In the genomic region with DNA sequence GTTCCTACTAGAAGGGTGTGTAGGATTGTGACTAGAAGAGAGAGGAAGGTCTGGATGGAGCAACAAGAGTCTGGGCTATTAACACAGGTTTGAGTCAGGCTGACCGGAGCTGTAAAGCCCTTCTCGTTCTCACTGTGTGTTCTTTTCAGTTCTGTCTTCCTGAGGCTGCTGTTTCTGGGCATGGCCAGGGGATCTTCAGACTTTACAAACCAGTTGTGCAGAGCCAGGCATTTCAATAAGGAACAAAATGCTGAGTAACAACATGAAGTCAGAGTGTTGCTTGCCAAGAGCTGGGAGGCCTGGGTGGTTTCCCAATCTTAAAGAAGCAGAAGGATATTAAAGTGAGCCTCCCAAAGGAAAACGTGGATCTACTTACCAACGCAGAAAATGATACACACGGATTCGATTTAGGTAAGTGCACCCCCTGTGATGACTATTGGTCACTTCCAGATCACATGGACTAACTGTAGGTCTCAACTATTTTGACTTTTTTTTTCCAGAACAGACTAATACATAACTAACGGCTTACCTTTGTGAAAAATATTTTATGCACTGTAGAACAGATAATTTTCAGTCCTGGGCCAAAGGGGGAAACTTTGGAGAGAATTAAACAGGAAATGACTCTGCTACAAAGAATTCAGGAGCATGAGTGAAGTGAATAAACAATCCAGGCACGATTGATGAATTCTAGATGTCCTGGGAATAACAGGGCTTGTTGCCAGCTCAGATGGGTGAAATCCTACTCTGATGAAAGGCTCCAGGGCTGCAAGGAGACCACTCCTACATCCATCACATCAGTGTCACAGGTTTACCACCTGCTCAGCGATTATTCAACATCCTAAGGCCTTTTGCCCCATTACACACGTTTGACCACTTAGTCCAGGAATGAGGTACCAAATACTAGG, we compare ENCODE assay signal across 9 cellular contexts.
A peak's percentile ranks its signal among the peaks of the same experiment; 100 is the strongest.
DNase-seq lines count a peak whose midpoint lies in the region; ATAC-seq and TF ChIP-seq lines count a peak whose summit lies in the region.
"Had no signal": no experiment of that assay in that cellular context is flagged by ENCODE, and none has a peak within 500 bp of the region (broad histone marks: within the 10 kb centered on the region; RNA-seq: fewer than 3 reads in every experiment).

No MANE protein-coding gene starts in this region.

- no peak overlapping the region for H3K4me3 Mint-ChIP-seq in H9
- no peak overlapping the region for H3K4me3 Mint-ChIP-seq in activated CD4-positive, alpha-beta memory T cell treated with anti-CD3 and anti-CD28 coated beads for 36 hours
- H3K4me3 Mint-ChIP-seq in activated T-helper 17 cell treated with anti-CD3 and anti-CD28 coated beads, Interleukin-2, amount 50 U/mL, for 72 hours, result no peak overlapping the region
- H3K4me3 Mint-ChIP-seq: activated naive CD4-positive, alpha-beta T cell treated with anti-CD3 and anti-CD28 coated beads, Interleukin-2, amount 50 U/mL, for 24 hours had no signal

- H3K4me3 ChIP-seq in ACC112 (ENCODE audit: low read depth, low read length) (peak overlapping the region; percentile 62), RWPE2 (ENCODE audit: severe bottlenecking) (no peak overlapping the region), fibroblast of lung (replicated peaks in 1 of 4; ENCODE audit: control extremely low read depth in 1 of 4, insufficient read depth in 1 of 4, low read depth in 3 of 4, low read length in 4 of 4) (peak overlapping the region; percentile 3 to 48 (median 6))

- H3K9ac ChIP-seq in H9 (ENCODE audit: extremely low read depth, insufficient read length, low read length), result no peak overlapping the region
- H3K9ac ChIP-seq in fibroblast of lung (ENCODE audit: insufficient read depth, low read length), result peak overlapping the region; percentile 11

- no peak overlapping the region for H4K5ac ChIP-seq in H9 (ENCODE audit: insufficient read length, low read depth, low read length)

- no peaks in the 10 kb centered on the region for H3K27me3 Mint-ChIP-seq in H9 (ENCODE audit: low read depth)
- H3K27me3 Mint-ChIP-seq in activated CD4-positive, alpha-beta memory T cell treated with anti-CD3 and anti-CD28 coated beads for 36 hours, result no peaks in the 10 kb centered on the region
- peaks cover 4% of the 10 kb centered on the region for H3K27me3 Mint-ChIP-seq in activated T-helper 17 cell treated with anti-CD3 and anti-CD28 coated beads, Interleukin-2, amount 50 U/mL, for 72 hours
- H3K27me3 Mint-ChIP-seq: activated naive CD4-positive, alpha-beta T cell treated with anti-CD3 and anti-CD28 coated beads, Interleukin-2, amount 50 U/mL, for 24 hours had no signal

- H3K79me1 ChIP-seq in H9 (ENCODE audit: insufficient read depth, low read depth, low read length, poor library complexity, severe bottlenecking), result no peaks in the 10 kb centered on the region

- H3K79me2 ChIP-seq in ACC112 (ENCODE audit: control insufficient read depth, insufficient read depth, low read length, unreplicated experiment) (no peaks in the 10 kb centered on the region), H9 (ENCODE audit: insufficient read depth, low read length) (no peaks in the 10 kb centered on the region), fibroblast of lung (ENCODE audit: control insufficient read depth, insufficient read depth, low read length) (no peaks in the 10 kb centered on the region)

- H2BK5ac ChIP-seq in H9 (ENCODE audit: insufficient read length, low read length), result no peak overlapping the region

- H3K27ac Mint-ChIP-seq in H9, result peak overlapping the region in 2 of 3 experiments; percentile 19 to 55; a peak in 3 of 7 replicates
- H3K27ac Mint-ChIP-seq in activated CD4-positive, alpha-beta memory T cell treated with anti-CD3 and anti-CD28 coated beads for 36 hours, result no peak overlapping the region
- no peak overlapping the region for H3K27ac Mint-ChIP-seq in activated T-helper 17 cell treated with anti-CD3 and anti-CD28 coated beads, Interleukin-2, amount 50 U/mL, for 72 hours
- H3K27ac Mint-ChIP-seq: activated naive CD4-positive, alpha-beta T cell treated with anti-CD3 and anti-CD28 coated beads, Interleukin-2, amount 50 U/mL, for 24 hours had no signal

- ATAC-seq in RWPE2 (ENCODE audit: low read depth) (peak; percentile 67), HG03457 (IDR thresholded peaks at IDR 0.05; ENCODE audit: unreplicated experiment) (no peak)
- ATAC-seq in activated T-helper 17 cell treated with anti-CD3 and anti-CD28 coated beads, Interleukin-2, amount 50 U/mL, for 72 hours (replicated peaks), result no peak

- H3T11ph ChIP-seq in H9 (ENCODE audit: low read length), result no peak overlapping the region

- H3K27ac ChIP-seq in ACC112 (ENCODE audit: low read depth, low read length), result peak overlapping the region; percentile 94
- no peak overlapping the region for H3K27ac ChIP-seq in H9 (ENCODE audit: insufficient read length, low read depth, low read length)
- peak overlapping the region; percentile 99 for H3K27ac ChIP-seq in RWPE2 (ENCODE audit: poor library complexity, severe bottlenecking)
- H3K27ac ChIP-seq in fibroblast of lung (ENCODE audit: insufficient read depth, low read length), result peak overlapping the region; percentile 84

- no peaks in the 10 kb centered on the region for H3K9me3 Mint-ChIP-seq in H9
- no peaks in the 10 kb centered on the region for H3K9me3 Mint-ChIP-seq in activated CD4-positive, alpha-beta memory T cell treated with anti-CD3 and anti-CD28 coated beads for 36 hours
- no peaks in the 10 kb centered on the region for H3K9me3 Mint-ChIP-seq in activated T-helper 17 cell treated with anti-CD3 and anti-CD28 coated beads, Interleukin-2, amount 50 U/mL, for 72 hours
- H3K9me3 Mint-ChIP-seq: activated naive CD4-positive, alpha-beta T cell treated with anti-CD3 and anti-CD28 coated beads, Interleukin-2, amount 50 U/mL, for 24 hours had no signal

- no peak overlapping the region for H2BK20ac ChIP-seq in H9 (ENCODE audit: low read depth, low read length, poor library complexity, severe bottlenecking)

- TF ChIP-seq CTCF in H9 (conservative IDR thresholded peaks at IDR 0.05) (no peak), RWPE2 (IDR thresholded peaks at IDR 0.05; ENCODE audit: poor library complexity, severe bottlenecking) (no peak), fibroblast of lung (conservative IDR thresholded peaks at IDR 0.05 in 1 of 2, IDR thresholded peaks at IDR 0.05 in 1 of 2; ENCODE audit: low read depth in 1 of 2, low read length in 2 of 2) (no peak)

- no peak overlapping the region for H2AK5ac ChIP-seq in H9 (ENCODE audit: insufficient read length, low read length)

- H4K20me1 ChIP-seq in H9 (ENCODE audit: control insufficient read depth, insufficient read depth, insufficient read length) (no peaks in the 10 kb centered on the region), fibroblast of lung (ENCODE audit: control insufficient read depth, extremely low read depth, insufficient read depth, low read length) (no peaks in the 10 kb centered on the region)

- no peak overlapping the region for H3K56ac ChIP-seq in H9 (ENCODE audit: insufficient read length, low read depth, low read length)

- no peak overlapping the region for H2BK12ac ChIP-seq in H9 (ENCODE audit: insufficient read length, low read depth, low read length)

- no peaks in the 10 kb centered on the region for H3K23me2 ChIP-seq in H9 (ENCODE audit: insufficient read length, low read depth, low read length, poor library complexity, severe bottlenecking)

- H3K4me1 Mint-ChIP-seq in H9, result peaks cover 0 to 6% of the 10 kb centered on the region in 2 experiments; a peak in 2 of 4 replicates
- no peaks in the 10 kb centered on the region for H3K4me1 Mint-ChIP-seq in activated CD4-positive, alpha-beta memory T cell treated with anti-CD3 and anti-CD28 coated beads for 36 hours (ENCODE audit: low read depth)
- H3K4me1 Mint-ChIP-seq in activated T-helper 17 cell treated with anti-CD3 and anti-CD28 coated beads, Interleukin-2, amount 50 U/mL, for 72 hours, result no peaks in the 10 kb centered on the region

- no peak overlapping the region for H2BK15ac ChIP-seq in H9 (ENCODE audit: low read depth, low read length)

- POLR2A ChIA-PET in activated CD4-positive, alpha-beta memory T cell treated with anti-CD3 and anti-CD28 coated beads for 36 hours (lab: Charles Lee), result no interaction called here

- peaks cover 36% of the 10 kb centered on the region for H3K4me1 ChIP-seq in ACC112 (ENCODE audit: control insufficient read depth, insufficient read depth, low read length, unreplicated experiment)
- H3K4me1 ChIP-seq in H9 (ENCODE audit: insufficient read depth, low read length), result peaks cover 2% of the 10 kb centered on the region; the same call in 1 of the 2 replicates
- peaks cover 44% of the 10 kb centered on the region for H3K4me1 ChIP-seq in RWPE2 (ENCODE audit: insufficient read depth, poor library complexity, severe bottlenecking)
- H3K4me1 ChIP-seq in fibroblast of lung (ENCODE audit: control insufficient read depth, extremely low read depth, insufficient read depth, low read length), result peaks cover 19% of the 10 kb centered on the region

- WGBS in H9 (ENCODE audit: extremely low coverage, insufficient read length, low lambda C conversion rate), result no CpG with 5 or more reads among the region's 10 CpGs

- no peak overlapping the region for H3K18ac ChIP-seq in H9 (ENCODE audit: insufficient read length, low read depth, low read length)

- H3K4me2 ChIP-seq in H9 (ENCODE audit: insufficient read depth, insufficient read length, low read length) (no peak overlapping the region), fibroblast of lung (ENCODE audit: extremely low read depth, insufficient read depth, low read length) (peak overlapping the region; percentile 72)

- H4K91ac ChIP-seq in H9 (ENCODE audit: insufficient read length, low read depth, low read length), result no peak overlapping the region

- no peaks in the 10 kb centered on the region for H3K36me3 ChIP-seq in ACC112 (ENCODE audit: insufficient read depth, low read length)
- no peaks in the 10 kb centered on the region for H3K36me3 ChIP-seq in RWPE2 (ENCODE audit: low read depth)
- no peaks in the 10 kb centered on the region for H3K36me3 ChIP-seq in fibroblast of lung (ENCODE audit: control insufficient read depth, insufficient read depth, low read length)

- H2AFZ ChIP-seq in ACC112 (ENCODE audit: low read length, unreplicated experiment) (peak overlapping the region; percentile 17), H9 (ENCODE audit: low read length) (peak overlapping the region; percentile 78), fibroblast of lung (ENCODE audit: low read length) (no peak overlapping the region)

- H3K4ac ChIP-seq in H9 (ENCODE audit: low read depth, low read length), result no peak overlapping the region

- DNase-seq in H9 (no peak), RWPE2 (ENCODE audit: low spot score) (peak; percentile 76), fibroblast of lung (ENCODE audit: low read depth in 2 of 2) (peak; percentile 95 to 97), non-pigmented ciliary epithelial cell (ENCODE audit: low read depth) (peak; percentile 69)
- no peak for DNase-seq in activated CD4-positive, alpha-beta memory T cell treated with anti-CD3 and anti-CD28 coated beads for 36 hours

- H3K14ac ChIP-seq in H9 (ENCODE audit: insufficient read depth, low read length), result no peak overlapping the region

- H4K8ac ChIP-seq in H9 (replicated peaks; ENCODE audit: insufficient read length, low read depth, low read length), result no peak overlapping the region

- H3K27me3 ChIP-seq in ACC112 (ENCODE audit: insufficient read depth, low read length) (no peaks in the 10 kb centered on the region), H9 (ENCODE audit: insufficient read depth, low read length) (no peaks in the 10 kb centered on the region; the same call in 1 of the 2 replicates), RWPE2 (ENCODE audit: insufficient read depth, poor library complexity, severe bottlenecking) (no peaks in the 10 kb centered on the region), fibroblast of lung (ENCODE audit: control insufficient read depth, insufficient read depth, low read length) (no peaks in the 10 kb centered on the region)

- H3K9me3 ChIP-seq in H9 (ENCODE audit: control insufficient read depth, low read depth, low read length) (no peaks in the 10 kb centered on the region), RWPE2 (ENCODE audit: severe bottlenecking) (no peaks in the 10 kb centered on the region), fibroblast of lung (ENCODE audit: control insufficient read depth, insufficient read depth, low read depth, low read length) (no peaks in the 10 kb centered on the region)

- H3K23ac ChIP-seq in H9 (ENCODE audit: insufficient read length, low read depth, low read length), result no peak overlapping the region

- no peak overlapping the region for H2BK120ac ChIP-seq in H9 (ENCODE audit: low read depth, low read length, poor library complexity, severe bottlenecking)

- no peaks in the 10 kb centered on the region for H3K36me3 Mint-ChIP-seq in H9 (ENCODE audit: insufficient read depth in 1 of 3, low read depth in 3 of 3)
- H3K36me3 Mint-ChIP-seq in activated CD4-positive, alpha-beta memory T cell treated with anti-CD3 and anti-CD28 coated beads for 36 hours, result no peaks in the 10 kb centered on the region
- no peaks in the 10 kb centered on the region for H3K36me3 Mint-ChIP-seq in activated T-helper 17 cell treated with anti-CD3 and anti-CD28 coated beads, Interleukin-2, amount 50 U/mL, for 72 hours (ENCODE audit: low read depth)
- H3K36me3 Mint-ChIP-seq: activated naive CD4-positive, alpha-beta T cell treated with anti-CD3 and anti-CD28 coated beads, Interleukin-2, amount 50 U/mL, for 24 hours had no signal

- CTCF ChIA-PET in activated CD4-positive, alpha-beta memory T cell treated with anti-CD3 and anti-CD28 coated beads for 36 hours (lab: Charles Lee), result interaction anchor here (1.4 to 2.5 kb wide), 6 partner anchors 8 to 218 kb away, joined by 3 to 14 read pairs (median 6); no protein-coding TSS in a partner anchor

- intact Hi-C loops in activated CD4-positive, alpha-beta memory T cell treated with anti-CD3 and anti-CD28 coated beads for 36 hours (cut with micrococcal nuclease), result no loop called here

Comparison
In these comparisons a context has a peak if more than half of its experiments do, and no peak if none do; other contexts are left out.
1. DNase-seq: peak in RWPE2 (single experiment), fibroblast of lung (2 of 2) and non-pigmented ciliary epithelial cell (single experiment); none in H9 (single experiment) and activated CD4-positive, alpha-beta memory T cell treated with anti-CD3 and anti-CD28 coated beads for 36 hours (single experiment).
2. H3K27ac Mint-ChIP-seq: peak in H9 (2 of 3); none in activated CD4-positive, alpha-beta memory T cell treated with anti-CD3 and anti-CD28 coated beads for 36 hours (single experiment) and activated T-helper 17 cell treated with anti-CD3 and anti-CD28 coated beads, Interleukin-2, amount 50 U/mL, for 72 hours (single experiment).